ENCODE assay signal across 25 cellular contexts in the genomic region with DNA sequence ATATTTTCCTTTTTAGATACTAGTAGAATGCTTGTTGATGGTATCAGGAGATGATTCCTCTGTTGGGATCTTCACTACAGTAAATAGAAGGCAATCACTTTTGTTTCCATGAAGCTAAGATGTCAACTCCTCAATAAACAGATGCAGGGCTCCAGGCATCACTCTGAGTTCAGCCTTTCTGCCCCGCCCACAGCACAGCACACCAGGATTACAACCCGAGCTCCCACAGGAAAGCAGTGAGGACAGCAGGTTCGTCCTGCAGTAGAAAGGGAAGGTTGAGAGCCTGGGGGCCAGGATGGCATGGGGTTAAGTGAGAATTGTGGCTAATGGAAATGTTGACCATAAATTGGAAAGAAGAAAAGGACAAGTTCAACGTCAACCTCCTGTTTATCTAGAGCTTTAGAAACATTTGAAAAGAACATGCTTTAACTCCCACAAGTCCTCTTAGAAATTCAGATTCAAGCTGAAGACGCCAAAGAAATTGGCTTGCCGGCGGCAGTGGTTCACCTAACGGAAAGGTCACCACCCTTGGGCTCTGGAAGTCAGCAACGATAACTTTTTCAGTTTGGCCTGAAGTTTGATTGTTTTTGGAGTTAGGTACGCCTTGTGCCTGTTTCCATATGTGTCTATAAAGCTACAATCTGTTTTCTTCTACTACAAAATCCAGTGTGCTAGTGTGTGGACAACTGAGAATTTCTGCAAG.
"Had no signal": no experiment of that assay in that cellular context is flagged by ENCODE, and none has a peak within 500 bp of the region (broad histone marks: within the 10 kb centered on the region; RNA-seq: fewer than 3 reads in every experiment).

No MANE protein-coding gene starts in this region.

- H3K27me3 ChIP-seq: Peyer's patch had no signal

- ATAC-seq: activated T-helper 17 cell treated with anti-CD3 and anti-CD28 coated beads, Interleukin-2, amount 50 U/mL, for 72 hours; T-cell had no signal

- H3K36me3 ChIP-seq: Peyer's patch had no signal

- H3K4me3 ChIP-seq: Peyer's patch had no signal

- H3K9me3 ChIP-seq: Peyer's patch had no signal

- H3K27ac ChIP-seq: Peyer's patch, RWPE1 had no signal

- DNase-seq: activated B cell treated with CpG ODN at 0.5 μM for 24 hours; activated CD4-positive, alpha-beta T cell treated with anti-CD3 and anti-CD28 coated beads for 1 hour; activated CD4-positive, alpha-beta T cell treated with anti-CD3 and anti-CD28 coated beads, Interleukin-2, amount 10 ng/mL, durations not matched to agents 24 days and 14 days; activated CD4-positive, alpha-beta T cell treated with anti-CD3 and anti-CD28 coated beads, Interleukin-2, amount 50 U/mL, for 48 hours; activated CD8-positive, alpha-beta memory T cell treated with anti-CD3 and anti-CD28 coated beads for 24 hours; activated gamma-delta T cell treated with Interleukin-2 at 50 U/mL for 16 hours; activated naive CD4-positive, alpha-beta T cell treated with anti-CD3 and anti-CD28 coated beads, Interleukin-2, amount 10 ng/mL, durations not matched to agents 7 days and 5 days; activated naive CD8-positive, alpha-beta T cell treated with anti-CD3 and anti-CD28 coated beads for 36 hours; activated T-cell treated with anti-CD3 and anti-CD28 coated beads, Interleukin-2, amount 50 U/mL, for 48 hours; anterior cingulate cortex; Karpas-422; MM.1S; NCI-H1105; NCI-H1436; NCI-H1694 treated with DMSO at 0.1 percent for 48 hours; NCI-H2029 treated with DMSO at 0.1 percent for 48 hours; NCI-H446; NCI-H524; Peyer's patch; SHP77 treated with DMSO at 0.1 percent for 48 hours; T-cell; T-helper 2 cell; T1000 had no signal
